In genomic region chr16:2199621-2200139, GRCh38 we compare ENCODE assay signal across 29 cellular contexts.
"Had no signal": no experiment of that assay in that cellular context is flagged by ENCODE, and none has a peak within 500 bp of the region (broad histone marks: within the 10 kb centered on the region; RNA-seq: fewer than 3 reads in every experiment).

No MANE protein-coding gene starts in this region.

- H3K36me3 Mint-ChIP-seq: activated naive CD8-positive, alpha-beta T cell had no signal

- H3K4me3 ChIP-seq: body of pancreas, esophagus muscularis mucosa, gastrocnemius medialis had no signal

- FAIRE-seq: colon had no signal

- DNase-seq: activated CD4-positive, alpha-beta memory T cell treated with anti-CD3 and anti-CD28 coated beads for 36 hours; activated CD4-positive, alpha-beta T cell treated with anti-CD3 and anti-CD28 coated beads for 36 hours; activated CD4-positive, alpha-beta T cell treated with anti-CD3 and anti-CD28 coated beads, Interleukin-2, amount 10 ng/mL, durations not matched to agents 24 days and 14 days; activated CD4-positive, CD25-positive, alpha-beta regulatory T cell; activated CD4-positive, CD25-positive, alpha-beta regulatory T cell treated with anti-CD3 and anti-CD28 coated beads, Interleukin-2, amount 50 U/mL, for 72 hours; activated CD8-positive, alpha-beta memory T cell treated with anti-CD3 and anti-CD28 coated beads, Interleukin-2, amount 50 U/mL, for 48 hours; activated effector memory CD4-positive, alpha-beta T cell treated with Interleukin-2 at 50 U/mL for 16 hours; activated gamma-delta T cell treated with Interleukin-2 at 50 U/mL for 16 hours; activated naive CD4-positive, alpha-beta T cell treated with anti-CD3 and anti-CD28 coated beads, Interleukin-2, amount 50 U/mL, for 16 hours; activated naive CD4-positive, alpha-beta T cell treated with Interleukin-2 at 50 U/mL for 16 hours; activated T-cell treated with anti-CD3 and anti-CD28 coated beads for 4 hours; activated T-cell treated with anti-CD3 and anti-CD28 coated beads, Interleukin-2, amount 50 U/mL, for 24 hours; activated T-cell treated with anti-CD3 and anti-CD28 coated beads, Interleukin-2, amount 50 U/mL, for 72 hours; amniotic stem cell; anterior cingulate cortex; body of pancreas; caudate nucleus; cortex of kidney; dermis blood vessel endothelial cell; effector CD4-positive, alpha-beta T cell; effector memory CD8-positive, alpha-beta T cell; erythroblast; foreskin keratinocyte; gastrocnemius medialis; glutamatergic neuron; T-helper 2 cell had no signal

- H3K27me3 ChIP-seq: body of pancreas had no signal

- H3K27ac Mint-ChIP-seq: activated CD4-positive, alpha-beta memory T cell treated with anti-CD3 and anti-CD28 coated beads for 36 hours; activated CD4-positive, alpha-beta T cell treated with anti-CD3 and anti-CD28 coated beads for 36 hours; activated CD4-positive, alpha-beta T cell treated with anti-CD3 and anti-CD28 coated beads, Interleukin-2, amount 10 ng/mL, durations not matched to agents 24 days and 14 days; activated naive CD8-positive, alpha-beta T cell; activated T-cell treated with anti-CD3 and anti-CD28 coated beads, Interleukin-2, amount 50 U/mL, for 24 hours; activated T-cell treated with anti-CD3 and anti-CD28 coated beads, Interleukin-2, amount 50 U/mL, for 72 hours; effector memory CD8-positive, alpha-beta T cell had no signal

- H3K36me3 ChIP-seq: esophagus muscularis mucosa, gastrocnemius medialis had no signal

- H3K9me3 ChIP-seq: body of pancreas, esophagus muscularis mucosa, gastrocnemius medialis had no signal

- H3K27ac ChIP-seq: body of pancreas, esophagus muscularis mucosa, foreskin keratinocyte, gastrocnemius medialis had no signal

- ATAC-seq: activated CD4-positive, alpha-beta T cell treated with anti-CD3 and anti-CD28 coated beads for 36 hours; activated T-cell treated with anti-CD3 and anti-CD28 coated beads, Interleukin-2, amount 50 U/mL, for 72 hours; body of pancreas; effector memory CD8-positive, alpha-beta T cell; foreskin keratinocyte; gastrocnemius medialis had no signal

- H3K9me3 Mint-ChIP-seq: activated CD4-positive, alpha-beta memory T cell treated with anti-CD3 and anti-CD28 coated beads for 36 hours; activated CD4-positive, alpha-beta T cell treated with anti-CD3 and anti-CD28 coated beads, Interleukin-2, amount 10 ng/mL, durations not matched to agents 24 days and 14 days; activated T-cell treated with anti-CD3 and anti-CD28 coated beads, Interleukin-2, amount 50 U/mL, for 24 hours; activated T-cell treated with anti-CD3 and anti-CD28 coated beads, Interleukin-2, amount 50 U/mL, for 72 hours; effector memory CD8-positive, alpha-beta T cell had no signal

- H3K4me3 Mint-ChIP-seq: activated CD4-positive, alpha-beta memory T cell treated with anti-CD3 and anti-CD28 coated beads for 36 hours; activated CD4-positive, alpha-beta T cell treated with anti-CD3 and anti-CD28 coated beads for 36 hours; activated CD4-positive, alpha-beta T cell treated with anti-CD3 and anti-CD28 coated beads, Interleukin-2, amount 10 ng/mL, durations not matched to agents 24 days and 14 days; activated naive CD8-positive, alpha-beta T cell; activated T-cell treated with anti-CD3 and anti-CD28 coated beads, Interleukin-2, amount 50 U/mL, for 24 hours; activated T-cell treated with anti-CD3 and anti-CD28 coated beads, Interleukin-2, amount 50 U/mL, for 72 hours; effector memory CD8-positive, alpha-beta T cell had no signal
